19 cellular contexts compared by ENCODE assay signal in genomic region chr11:114447892-114448291, GRCh38. TPM values are rescaled to one million over a fixed set of nuclear protein-coding genes. Genes with fewer than 3 reads are reported as not detected.
DNase-seq lines count a peak whose midpoint lies in the region; ATAC-seq and TF ChIP-seq lines count a peak whose summit lies in the region.
"Had no signal": no experiment of that assay in that cellular context is flagged by ENCODE, and none has a peak within 500 bp of the region (broad histone marks: within the 10 kb centered on the region; RNA-seq: fewer than 3 reads in every experiment).

No MANE protein-coding gene starts in this region.

- H3K36me3 ChIP-seq in brain microvascular endothelial cell (replicated peaks), result peaks cover 46% of the 10 kb centered on the region
- H3K36me3 ChIP-seq in mesodermal cell (ENCODE audit: control insufficient read depth, insufficient read depth, low read length), result peaks cover 87% of the 10 kb centered on the region
- peaks cover 3 to 89% (median 36%) of the 10 kb centered on the region in 6 donors for H3K36me3 ChIP-seq in spleen

- H3K27ac ChIP-seq in brain microvascular endothelial cell (peak overlapping the region; percentile 37), mesodermal cell (ENCODE audit: low read depth, low read length, severe bottlenecking) (peak overlapping the region; percentile 37), spleen (no peak overlapping the region)
- H3K27ac ChIP-seq: esophagus squamous epithelium, left lung had no signal

- H3K27me3 ChIP-seq in brain microvascular endothelial cell (replicated peaks) (no peaks in the 10 kb centered on the region), spleen (replicated peaks in 1 of 7) (no peaks in the 10 kb centered on the region)
- H3K27me3 ChIP-seq: esophagus squamous epithelium, left lung had no signal

- intact Hi-C loops in spleen (cut with DNase I; ENCODE audit: low total_unique reads), result no loop called here

- no peak for ATAC-seq in HG03521 (IDR thresholded peaks at IDR 0.05; ENCODE audit: unreplicated experiment)
- ATAC-seq: activated CD8-positive, alpha-beta T cell treated with anti-CD3 and anti-CD28 coated beads, Interleukin-2, amount 10 ng/mL, durations not matched to agents 7 days and 5 days; left lung; stimulated activated naive CD8-positive, alpha-beta T cell treated with anti-CD3 and anti-CD28 coated beads, Interleukin-15, amount 100 ng/mL, for 72 hours had no signal

- no peak for TF ChIP-seq CTCF in AG09309 (IDR thresholded peaks at IDR 0.05; ENCODE audit: control insufficient read depth, insufficient read depth, low read depth, low read length, missing control alignments)
- no peak for TF ChIP-seq CTCF in brain microvascular endothelial cell (IDR thresholded peaks at IDR 0.05; ENCODE audit: low read depth, low read length, missing control alignments)
- no peak for TF ChIP-seq CTCF in spleen (IDR thresholded peaks at IDR 0.05 in 8 of 11, conservative IDR thresholded peaks at IDR 0.05 in 3 of 11)

- H3K9me3 ChIP-seq in mesodermal cell (ENCODE audit: control insufficient read depth, low read length) (no peaks in the 10 kb centered on the region), spleen (no peaks in the 10 kb centered on the region)
- H3K9me3 ChIP-seq: esophagus squamous epithelium, left lung had no signal

- in situ Hi-C loops in brain microvascular endothelial cell (cut with HindIII; ENCODE audit: low pct_ligation_motif_present, low sequenced_read_pairs), result no loop called here

- TF ChIP-seq POLR2A in spleen (IDR thresholded peaks at IDR 0.05), result no peak

- H3K4me1 ChIP-seq in mesodermal cell (ENCODE audit: control insufficient read depth, insufficient read depth, low read length, poor library complexity, severe bottlenecking), result peaks cover 8% of the 10 kb centered on the region
- peaks cover 0 to 3% (median 0%) of the 10 kb centered on the region in 6 donors for H3K4me1 ChIP-seq in spleen
- H3K4me1 ChIP-seq: esophagus squamous epithelium, left lung had no signal

- DNase-seq in AG09309 (ENCODE audit: low read depth) (peak; percentile 73), HS-5 (ENCODE audit: low read depth) (peak; percentile 6), brain microvascular endothelial cell (no peak), activated gamma-delta T cell (lab: John Stamatoyannopoulos, UW) (no peak), spleen (no peak)
- DNase-seq in stimulated activated CD4-positive, alpha-beta T cell treated with anti-CD3 and anti-CD28 coated beads, Interleukin-15, amount 100 ng/mL, for 24 hours, result no peak
- DNase-seq: activated CD8-positive, alpha-beta T cell treated with anti-CD3 and anti-CD28 coated beads, Interleukin-2, amount 10 ng/mL, durations not matched to agents 7 days and 5 days; amygdala; dermis blood vessel endothelial cell; DMS53; esophagus squamous epithelium; Kasumi-1; left lung; NCI-H1436; NCI-H524; stimulated activated naive CD8-positive, alpha-beta T cell treated with anti-CD3 and anti-CD28 coated beads, Interleukin-15, amount 100 ng/mL, for 72 hours; SW 1271 had no signal

- H3K4me3 ChIP-seq in AG09309 (ENCODE audit: control insufficient read depth, low read depth, low read length) (no peak overlapping the region), brain microvascular endothelial cell (ENCODE audit: low read depth, low read length) (no peak overlapping the region), mesodermal cell (ENCODE audit: extremely low read depth, insufficient read depth, low read length, poor library complexity, severe bottlenecking) (no peak overlapping the region), spleen (no peak overlapping the region)
- H3K4me3 ChIP-seq: esophagus squamous epithelium, left lung had no signal

- 83 to 100% methylated on average over 1 of the region's 3 CpGs for WGBS in mesodermal cell (ENCODE audit: insufficient coverage in 2 of 2), 2 experiments
- 82 to 87% (median 84%) methylated on average over 3 of the region's 3 CpGs for WGBS in spleen, 5 donors

RNA-seq across cellular contexts. Expression of gene REXO2, which starts 8.6 kb away (rescaled TPM):
- 152 TPM for polyA plus RNA-seq in mesodermal cell (2013, experiment 1 of 2)
- polyA plus RNA-seq in mesodermal cell (2013, experiment 2 of 2), result 175 TPM
- 100 to 1,000 TPM in 2 of 7 donors, 10 to 100 TPM in 5; 57.3 to 118 (median 80.9) TPM for total RNA-seq in spleen
- 10 to 100 TPM; 46.4 to 70.8 (median 52.9) TPM for polyA plus RNA-seq in spleen

RNA-seq across cellular contexts. Expression of gene RBM7, which starts 47.4 kb away (rescaled TPM):
- polyA plus RNA-seq in mesodermal cell (2013, experiment 1 of 2), result 43.4 TPM
- polyA plus RNA-seq in mesodermal cell (2013, experiment 2 of 2), result 62.9 TPM
- total RNA-seq in spleen, result 10 to 100 TPM; 20.8 to 35.3 (median 25.9) TPM
- 10 to 100 TPM in 2 of 3 donors, 1 to 10 TPM in 1; 8.0 to 15.3 (median 10.6) TPM for polyA plus RNA-seq in spleen

RNA-seq across cellular contexts. Expression of gene C11orf71, which starts 47.6 kb away (rescaled TPM):
- polyA plus RNA-seq in mesodermal cell (2013, experiment 1 of 2), result 3.9 TPM
- 4.7 TPM for polyA plus RNA-seq in mesodermal cell (2013, experiment 2 of 2)
- 10 to 100 TPM in 4 of 7 donors, 1 to 10 TPM in 3; 6.9 to 13.9 (median 10.4) TPM for total RNA-seq in spleen
- polyA plus RNA-seq in spleen, result 10 to 100 TPM; 12.1 to 15.2 (median 14.4) TPM

Comparison
In these comparisons a context has a peak if more than half of its experiments do, and no peak if none do; other contexts are left out.
1. DNase-seq: peak in AG09309 (single experiment) and HS-5 (single experiment); none in brain microvascular endothelial cell (single experiment), activated gamma-delta T cell (single experiment), stimulated activated CD4-positive, alpha-beta T cell treated with anti-CD3 and anti-CD28 coated beads, Interleukin-15, amount 100 ng/mL, for 24 hours (single experiment) and spleen (single experiment).
2. H3K27ac ChIP-seq: peak in brain microvascular endothelial cell (single experiment) and mesodermal cell (single experiment); none in spleen (0 of 8).